Comparison of ENCODE assay signal across 13 cellular contexts in the genomic region with DNA sequence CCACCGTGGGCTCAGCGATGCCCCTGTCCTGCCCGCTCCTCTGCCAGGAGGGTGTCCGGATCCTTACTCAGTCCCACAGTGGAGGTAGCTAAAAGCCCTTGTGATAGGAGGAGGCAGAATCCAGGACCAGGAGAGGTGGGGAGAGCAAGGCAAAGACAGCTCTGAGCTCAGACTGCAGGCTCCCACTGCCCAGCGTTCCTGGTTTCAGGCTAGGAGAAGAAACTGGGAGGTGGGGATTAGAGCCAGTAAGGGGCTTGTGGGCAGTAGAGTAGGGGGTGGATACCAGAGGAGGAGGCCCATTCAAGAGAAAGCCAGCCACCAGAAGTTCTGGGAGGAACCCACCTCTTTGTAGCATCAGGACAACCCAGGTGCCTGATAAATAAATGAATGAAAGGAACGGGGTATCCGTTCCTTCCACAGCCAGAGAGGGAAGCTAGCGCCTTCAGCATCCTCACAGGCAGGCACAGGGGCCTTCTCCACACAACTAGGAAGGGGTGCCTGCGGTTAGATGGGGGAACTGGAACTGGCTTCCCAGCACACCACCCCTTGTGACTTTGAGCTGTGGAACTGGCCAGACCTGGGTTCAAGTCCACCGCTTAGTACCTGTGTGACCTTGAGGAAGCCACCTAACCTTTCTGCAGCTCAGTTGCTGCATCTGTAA. TPM values are rescaled to one million over a fixed set of nuclear protein-coding genes. Genes with fewer than 3 reads are reported as not detected.
A peak's percentile ranks its signal among the peaks of the same experiment; 100 is the strongest.
DNase-seq lines count a peak whose midpoint lies in the region; ATAC-seq and TF ChIP-seq lines count a peak whose summit lies in the region.
"Had no signal": no experiment of that assay in that cellular context is flagged by ENCODE, and none has a peak within 500 bp of the region (broad histone marks: within the 10 kb centered on the region; RNA-seq: fewer than 3 reads in every experiment).

No MANE protein-coding gene starts in this region.

- H3K27me3 Mint-ChIP-seq in activated B cell treated with CpG ODN at 0.5 μM for 24 hours, result no peaks in the 10 kb centered on the region
- no peaks in the 10 kb centered on the region for H3K27me3 Mint-ChIP-seq in stimulated activated naive CD8-positive, alpha-beta T cell treated with anti-CD3 and anti-CD28 coated beads, Interleukin-15, Interleukin-2, amounts not matched to agents 100 ng/mL and 50 ng/mL, for 24 hours

- H3K4me3 ChIP-seq in lower lobe of right lung, result peak overlapping the region; percentile 48
- H3K4me3 ChIP-seq: left ventricle myocardium inferior, testis had no signal

- no peaks in the 10 kb centered on the region for H3K9me3 ChIP-seq in lower lobe of right lung
- H3K9me3 ChIP-seq: testis had no signal

- POLR2A ChIA-PET in activated B cell treated with CpG ODN at 0.5 μM for 24 hours (lab: Charles Lee), result interaction anchor here (0.9 to 13.6 kb wide), 14 partner anchors 15 to 200 kb away, joined by 3 to 1103 read pairs (median 7); a partner anchor contains a TSS

- peak; percentile 76 for DNase-seq in activated CD8-positive, alpha-beta memory T cell treated with anti-CD3 and anti-CD28 coated beads for 24 hours
- no peak for DNase-seq in activated CD8-positive, alpha-beta memory T cell treated with anti-CD3 and anti-CD28 coated beads, Interleukin-2, amount 50 U/mL, for 48 hours
- DNase-seq in activated B cell treated with CpG ODN at 0.5 μM for 24 hours (no peak), lower lobe of right lung (no peak), NCI-H748 (lab: John Stamatoyannopoulos, UW; ENCODE audit: unreplicated experiment) (no peak), Kasumi-1 (lab: John Stamatoyannopoulos, UW) (no peak)
- DNase-seq: DMS79, left ventricle myocardium inferior, NCI-H69, testis had no signal

- H3K4me1 ChIP-seq in lower lobe of right lung, result peaks cover 41% of the 10 kb centered on the region
- H3K4me1 ChIP-seq: parathyroid adenoma had no signal

- H3K27ac ChIP-seq in lower lobe of right lung, result no peak overlapping the region
- H3K27ac ChIP-seq: left ventricle myocardium inferior, parathyroid adenoma, testis had no signal

- peak overlapping the region; percentile 99 for H3K4me3 Mint-ChIP-seq in activated B cell treated with CpG ODN at 0.5 μM for 24 hours
- peak overlapping the region; percentile 100 for H3K4me3 Mint-ChIP-seq in stimulated activated naive CD8-positive, alpha-beta T cell treated with anti-CD3 and anti-CD28 coated beads, Interleukin-15, Interleukin-2, amounts not matched to agents 100 ng/mL and 50 ng/mL, for 24 hours

- TF ChIP-seq CTCF in activated B cell treated with CpG ODN at 0.5 μM for 24 hours (IDR thresholded peaks at IDR 0.05), result no peak
- TF ChIP-seq CTCF in lower lobe of right lung (IDR thresholded peaks at IDR 0.05), result no peak

- peak overlapping the region; percentile 96 for H3K27ac Mint-ChIP-seq in activated B cell treated with CpG ODN at 0.5 μM for 24 hours
- peak overlapping the region; percentile 100 for H3K27ac Mint-ChIP-seq in stimulated activated naive CD8-positive, alpha-beta T cell treated with anti-CD3 and anti-CD28 coated beads, Interleukin-15, Interleukin-2, amounts not matched to agents 100 ng/mL and 50 ng/mL, for 24 hours

- no peaks in the 10 kb centered on the region for H3K36me3 ChIP-seq in lower lobe of right lung
- H3K36me3 ChIP-seq: left ventricle myocardium inferior had no signal

- peaks cover 62% of the 10 kb centered on the region for H3K36me3 Mint-ChIP-seq in activated B cell treated with CpG ODN at 0.5 μM for 24 hours (ENCODE audit: low read depth)
- peaks cover 66% of the 10 kb centered on the region for H3K36me3 Mint-ChIP-seq in stimulated activated naive CD8-positive, alpha-beta T cell treated with anti-CD3 and anti-CD28 coated beads, Interleukin-15, Interleukin-2, amounts not matched to agents 100 ng/mL and 50 ng/mL, for 24 hours (ENCODE audit: low read depth)

- intact Hi-C loops in activated B cell treated with CpG ODN at 0.5 μM for 24 hours (cut with micrococcal nuclease) (no loop called here), lower lobe of right lung (cut with DNase I) (no loop called here)

- H3K4me1 Mint-ChIP-seq in activated B cell treated with CpG ODN at 0.5 μM for 24 hours, result peaks cover 91% of the 10 kb centered on the region
- H3K4me1 Mint-ChIP-seq in stimulated activated naive CD8-positive, alpha-beta T cell treated with anti-CD3 and anti-CD28 coated beads, Interleukin-15, Interleukin-2, amounts not matched to agents 100 ng/mL and 50 ng/mL, for 24 hours (ENCODE audit: low read depth), result peaks cover 70% of the 10 kb centered on the region

- CTCF ChIA-PET in activated B cell treated with CpG ODN at 0.5 μM for 24 hours (lab: Charles Lee), result interaction anchor here (0.8 to 8.8 kb wide), 6 partner anchors 23 to 225 kb away, joined by 3 to 53 read pairs (median 4); no protein-coding TSS in a partner anchor

- H3K9me3 Mint-ChIP-seq in activated B cell treated with CpG ODN at 0.5 μM for 24 hours, result no peaks in the 10 kb centered on the region
- H3K9me3 Mint-ChIP-seq in stimulated activated naive CD8-positive, alpha-beta T cell treated with anti-CD3 and anti-CD28 coated beads, Interleukin-15, Interleukin-2, amounts not matched to agents 100 ng/mL and 50 ng/mL, for 24 hours, result no peaks in the 10 kb centered on the region

- H3K27me3 ChIP-seq in lower lobe of right lung (ENCODE audit: low read depth), result no peaks in the 10 kb centered on the region
- H3K27me3 ChIP-seq: testis had no signal

- no peak for ATAC-seq in activated B cell treated with CpG ODN at 0.5 μM for 24 hours (ENCODE audit: low read depth)
- ATAC-seq in lower lobe of right lung, result no peak
- no peak for ATAC-seq in GM18520 (IDR thresholded peaks at IDR 0.05; ENCODE audit: unreplicated experiment)

RNA-seq across cellular contexts. Expression of a gene that starts 2.3 kb away (rescaled TPM):
- total RNA-seq in activated B cell treated with CpG ODN at 0.5 μM for 24 hours (144 and 167 TPM in 2 replicates), lower lobe of right lung (6.0 TPM)

Comparison
In these comparisons a context has a peak if more than half of its experiments do, and no peak if none do; other contexts are left out.
1. RNA of a gene that starts 2.3 kb away (total RNA-seq): 144 to 167 TPM in activated B cell treated with CpG ODN at 0.5 μM for 24 hours; 6.0 TPM in lower lobe of right lung (single experiment); every median in the first group is over 10 times any median in the second.